In genomic region chr12:28083816-28084678, GRCh38 we compare ENCODE assay signal across 27 cellular contexts.
DNase-seq lines count a peak whose midpoint lies in the region; ATAC-seq and TF ChIP-seq lines count a peak whose summit lies in the region.
"Had no signal": no experiment of that assay in that cellular context is flagged by ENCODE, and none has a peak within 500 bp of the region (broad histone marks: within the 10 kb centered on the region; RNA-seq: fewer than 3 reads in every experiment).

No MANE protein-coding gene starts in this region.

- H3K4me1 ChIP-seq in mesenchymal stem cell (ENCODE audit: control insufficient read depth, insufficient read depth, low read depth, low read length) (no peaks in the 10 kb centered on the region), PC-9 (replicated peaks; ENCODE audit: insufficient read depth) (no peaks in the 10 kb centered on the region)
- H3K4me1 ChIP-seq: upper lobe of left lung had no signal

- H3K4me2 ChIP-seq in mesenchymal stem cell (ENCODE audit: low read length, poor library complexity, severe bottlenecking) (no peak overlapping the region), PC-9 (no peak overlapping the region)

- peaks cover 40% of the 10 kb centered on the region for H3K27me3 Mint-ChIP-seq in activated T-cell treated with anti-CD3 and anti-CD28 coated beads, Interleukin-2, amount 50 U/mL, for 72 hours (ENCODE audit: low read depth)
- peaks cover 37% of the 10 kb centered on the region for H3K27me3 Mint-ChIP-seq in activated T-cell treated with anti-CD3 and anti-CD28 coated beads, Interleukin-2, amount 50 U/mL, for 24 hours

- H3K36me3 Mint-ChIP-seq in activated T-cell treated with anti-CD3 and anti-CD28 coated beads, Interleukin-2, amount 50 U/mL, for 72 hours (ENCODE audit: insufficient read depth in 2 of 2): peaks cover 0 to 2% of the 10 kb centered on the region in 2 donors
- no peaks in the 10 kb centered on the region for H3K36me3 Mint-ChIP-seq in activated T-cell treated with anti-CD3 and anti-CD28 coated beads, Interleukin-2, amount 50 U/mL, for 24 hours (ENCODE audit: low read depth)
- H3K36me3 Mint-ChIP-seq: activated naive CD8-positive, alpha-beta T cell treated with anti-CD3 and anti-CD28 coated beads, Interleukin-2, amount 10 ng/mL, durations not matched to agents 7 days and 5 days; natural killer cell treated with Interleukin-12 subunit alpha and Interleukin-12 subunit beta and Interleukin-15 and Interleukin-18, amount 100 ng/mL, for 72 hours; stimulated activated memory B cell treated with anti-CD40 and anti-IgM and Interleukin-4, amounts not matched to agents 10 μg/mL and 1 μg/mL and 100 μg/mL, for 72 hours had no signal

- H2AFZ ChIP-seq in mesenchymal stem cell (ENCODE audit: low read depth, low read length) (no peak overlapping the region), PC-9 (no peak overlapping the region)

- H4K20me1 ChIP-seq in PC-9 (ENCODE audit: insufficient read depth): no peaks in the 10 kb centered on the region

- H3K79me1 ChIP-seq in mesenchymal stem cell (replicated peaks; ENCODE audit: low read length, poor library complexity, severe bottlenecking): no peaks in the 10 kb centered on the region

- peaks cover 0 to 2% of the 10 kb centered on the region in 2 donors for H3K9me3 Mint-ChIP-seq in activated T-cell treated with anti-CD3 and anti-CD28 coated beads, Interleukin-2, amount 50 U/mL, for 72 hours
- no peaks in the 10 kb centered on the region for H3K9me3 Mint-ChIP-seq in activated T-cell treated with anti-CD3 and anti-CD28 coated beads, Interleukin-2, amount 50 U/mL, for 24 hours
- H3K9me3 Mint-ChIP-seq: activated naive CD8-positive, alpha-beta T cell treated with anti-CD3 and anti-CD28 coated beads, Interleukin-2, amount 10 ng/mL, durations not matched to agents 7 days and 5 days; central memory CD8-positive, alpha-beta T cell; effector memory CD8-positive, alpha-beta T cell; stimulated activated memory B cell treated with anti-CD40 and anti-IgM and Interleukin-4, amounts not matched to agents 10 μg/mL and 1 μg/mL and 100 μg/mL, for 72 hours had no signal

- H2BK120ac ChIP-seq in mesenchymal stem cell (ENCODE audit: low read depth, low read length): no peak overlapping the region

- H3K4me1 Mint-ChIP-seq in activated T-cell treated with anti-CD3 and anti-CD28 coated beads, Interleukin-2, amount 50 U/mL, for 72 hours (ENCODE audit: low read depth): peaks cover 19% of the 10 kb centered on the region
- peaks cover 19% of the 10 kb centered on the region for H3K4me1 Mint-ChIP-seq in activated T-cell treated with anti-CD3 and anti-CD28 coated beads, Interleukin-2, amount 50 U/mL, for 24 hours (ENCODE audit: low read depth)
- H3K4me1 Mint-ChIP-seq: central memory CD8-positive, alpha-beta T cell had no signal

- H3K14ac ChIP-seq in mesenchymal stem cell (ENCODE audit: low read length in 2 of 2): no peak overlapping the region

- H3K27ac ChIP-seq in brain microvascular endothelial cell (no peak overlapping the region), mesenchymal stem cell (ENCODE audit: low read length, poor library complexity, severe bottlenecking) (no peak overlapping the region), PC-9 (no peak overlapping the region)
- H3K27ac ChIP-seq: 22Rv1, gastrocnemius medialis, upper lobe of left lung had no signal

- in situ Hi-C loops in brain microvascular endothelial cell (cut with HindIII; ENCODE audit: low pct_ligation_motif_present, low sequenced_read_pairs): no loop called here

- no peak overlapping the region for H2AK5ac ChIP-seq in mesenchymal stem cell (ENCODE audit: low read length, severe bottlenecking)

- H3K27ac Mint-ChIP-seq in activated T-cell treated with anti-CD3 and anti-CD28 coated beads, Interleukin-2, amount 50 U/mL, for 72 hours: peak overlapping the region; percentile 33
- H3K27ac Mint-ChIP-seq in activated T-cell treated with anti-CD3 and anti-CD28 coated beads, Interleukin-2, amount 50 U/mL, for 24 hours: no peak overlapping the region
- H3K27ac Mint-ChIP-seq: activated naive CD8-positive, alpha-beta T cell treated with anti-CD3 and anti-CD28 coated beads, Interleukin-2, amount 10 ng/mL, durations not matched to agents 7 days and 5 days; effector memory CD8-positive, alpha-beta T cell; natural killer cell treated with Interleukin-12 subunit alpha and Interleukin-12 subunit beta and Interleukin-15 and Interleukin-18, amount 100 ng/mL, for 72 hours; stimulated activated memory B cell treated with anti-CD40 and anti-IgM and Interleukin-4, amounts not matched to agents 10 μg/mL and 1 μg/mL and 100 μg/mL, for 72 hours had no signal

- CTCF ChIA-PET in PC-9 (lab: Charles Lee): no interaction called here

- no peak overlapping the region for H3K4me3 Mint-ChIP-seq in activated T-cell treated with anti-CD3 and anti-CD28 coated beads, Interleukin-2, amount 50 U/mL, for 72 hours
- H3K4me3 Mint-ChIP-seq in activated T-cell treated with anti-CD3 and anti-CD28 coated beads, Interleukin-2, amount 50 U/mL, for 24 hours: no peak overlapping the region
- H3K4me3 Mint-ChIP-seq: activated naive CD8-positive, alpha-beta T cell treated with anti-CD3 and anti-CD28 coated beads, Interleukin-2, amount 10 ng/mL, durations not matched to agents 7 days and 5 days; central memory CD8-positive, alpha-beta T cell; effector memory CD8-positive, alpha-beta T cell; natural killer cell treated with Interleukin-12 subunit alpha and Interleukin-12 subunit beta and Interleukin-15 and Interleukin-18, amount 100 ng/mL, for 72 hours; stimulated activated memory B cell treated with anti-CD40 and anti-IgM and Interleukin-4, amounts not matched to agents 10 μg/mL and 1 μg/mL and 100 μg/mL, for 72 hours had no signal

- H2BK12ac ChIP-seq in mesenchymal stem cell (ENCODE audit: low read length in 2 of 2): no peak overlapping the region

- no peak overlapping the region for H3K18ac ChIP-seq in mesenchymal stem cell (ENCODE audit: low read depth in 1 of 2, low read length in 2 of 2)

- no peak overlapping the region for H4K8ac ChIP-seq in mesenchymal stem cell (ENCODE audit: low read length)

- no peak overlapping the region for H2BK15ac ChIP-seq in mesenchymal stem cell (ENCODE audit: low read depth, poor library complexity, severe bottlenecking)

- 86% methylated on average over 4 of the region's 7 CpGs for WGBS in mesenchymal stem cell

- peak overlapping the region; percentile 74 for H3K9ac ChIP-seq in mesenchymal stem cell (ENCODE audit: low read length)

- no peaks in the 10 kb centered on the region for H3F3A ChIP-seq in PC-9 (ENCODE audit: insufficient read depth, low read depth)

- no peak overlapping the region for H2BK5ac ChIP-seq in mesenchymal stem cell (ENCODE audit: low read depth, low read length, poor library complexity, severe bottlenecking)

- no peak overlapping the region for H4K91ac ChIP-seq in mesenchymal stem cell (ENCODE audit: low read length)

- H3K4ac ChIP-seq in mesenchymal stem cell (ENCODE audit: low read depth in 1 of 2, low read length in 2 of 2): no peak overlapping the region

- H3K79me2 ChIP-seq in PC-9 (ENCODE audit: low read depth): no peaks in the 10 kb centered on the region

- no peak for DNase-seq in activated T-cell treated with anti-CD3 and anti-CD28 coated beads, Interleukin-2, amount 50 U/mL, for 72 hours
- no peak for DNase-seq in activated T-cell treated with anti-CD3 and anti-CD28 coated beads, Interleukin-2, amount 50 U/mL, for 24 hours
- DNase-seq in brain microvascular endothelial cell (peak; percentile 28), mesenchymal stem cell (no peak), H4 (ENCODE audit: low spot score) (no peak), NCI-H524 (lab: John Stamatoyannopoulos, UW) (no peak), PC-9 (no peak)
- DNase-seq: activated CD4-positive, alpha-beta T cell treated with anti-CD3 and anti-CD28 coated beads for 48 hours; activated gamma-delta T cell; activated naive CD8-positive, alpha-beta T cell treated with anti-CD3 and anti-CD28 coated beads, Interleukin-2, amount 10 ng/mL, durations not matched to agents 7 days and 5 days; activated T-cell treated with anti-CD3 and anti-CD28 coated beads, Interleukin-2, amount 50 U/mL, for 1 hour; AML-193; DMS 273 treated with DMSO at 0.1 percent for 48 hours; effector memory CD8-positive, alpha-beta T cell; gastrocnemius medialis; hippocampal formation; left colon; mucosa of descending colon; NCI-H1694 treated with DMSO at 0.1 percent for 48 hours; substantia nigra; upper lobe of left lung had no signal

- H3K27me3 ChIP-seq in brain microvascular endothelial cell (replicated peaks): no peaks in the 10 kb centered on the region
- no peaks in the 10 kb centered on the region for H3K27me3 ChIP-seq in mesenchymal stem cell (ENCODE audit: control insufficient read depth in 1 of 2, insufficient read depth in 1 of 2, low read length in 2 of 2)
- no peaks in the 10 kb centered on the region for H3K27me3 ChIP-seq in PC-9 (ENCODE audit: insufficient read depth, low read depth)
- H3K27me3 ChIP-seq: gastrocnemius medialis, upper lobe of left lung had no signal

- TF ChIP-seq CTCF in brain microvascular endothelial cell (IDR thresholded peaks at IDR 0.05; ENCODE audit: low read depth, low read length, missing control alignments) (no peak), PC-9 (conservative IDR thresholded peaks at IDR 0.05) (no peak)

- H3K4me3 ChIP-seq in brain microvascular endothelial cell (ENCODE audit: low read depth, low read length) (no peak overlapping the region), mesenchymal stem cell (ENCODE audit: insufficient read depth in 1 of 2, low read depth in 1 of 2, low read length in 2 of 2) (peak overlapping the region in 1 of 2 experiments; percentile 45), PC-9 (no peak overlapping the region)
- H3K4me3 ChIP-seq: gastrocnemius medialis, mucosa of descending colon, upper lobe of left lung had no signal

- H3K9me3 ChIP-seq in mesenchymal stem cell (ENCODE audit: control insufficient read depth, low read length): no peaks in the 10 kb centered on the region
- H3K9me3 ChIP-seq in PC-9 (ENCODE audit: insufficient read depth, low read depth): no peaks in the 10 kb centered on the region
- H3K9me3 ChIP-seq: gastrocnemius medialis, mucosa of descending colon, upper lobe of left lung had no signal

- no peaks in the 10 kb centered on the region for H3K9me2 ChIP-seq in PC-9 (ENCODE audit: insufficient read depth)

- H3K36me3 ChIP-seq in brain microvascular endothelial cell (replicated peaks): no peaks in the 10 kb centered on the region
- H3K36me3 ChIP-seq in mesenchymal stem cell (ENCODE audit: control insufficient read depth in 1 of 2, insufficient read depth in 2 of 2, low read depth in 1 of 2, low read length in 2 of 2): no peaks in the 10 kb centered on the region
- H3K36me3 ChIP-seq in PC-9 (ENCODE audit: low read depth): no peaks in the 10 kb centered on the region
- H3K36me3 ChIP-seq: gastrocnemius medialis, upper lobe of left lung had no signal

- no peak overlapping the region for H3K23ac ChIP-seq in mesenchymal stem cell (ENCODE audit: low read length in 2 of 2)

- POLR2A ChIA-PET in PC-9 (lab: Charles Lee; ENCODE audit: unreplicated experiment): no interaction called here

- ATAC-seq in activated T-cell treated with anti-CD3 and anti-CD28 coated beads, Interleukin-2, amount 50 U/mL, for 72 hours (replicated peaks in 1 of 2): no peak
- ATAC-seq in GM18502 (IDR thresholded peaks at IDR 0.05; ENCODE audit: poor library complexity, unreplicated experiment): no peak
- ATAC-seq: effector memory CD8-positive, alpha-beta T cell; gastrocnemius medialis; HCT116; left colon; mucosa of descending colon; natural killer cell treated with Interleukin-12 subunit alpha and Interleukin-12 subunit beta and Interleukin-15 and Interleukin-18, amount 100 ng/mL, for 72 hours; stimulated activated memory B cell treated with anti-CD40 and anti-IgM and Interleukin-4, amounts not matched to agents 10 μg/mL and 1 μg/mL and 100 μg/mL, for 72 hours had no signal

- BruUV-seq in PC-9 (replicated peaks; lab: Mats Ljungman, UMichigan): no TSS peak

- intact Hi-C loops in PC-9 (cut with micrococcal nuclease; ENCODE audit: unreplicated experiment): no loop called here
